33 cellular contexts compared by ENCODE assay signal in genomic region chr3:46756642-46757041, GRCh38. TPM values are rescaled to one million over a fixed set of nuclear protein-coding genes. Genes with fewer than 3 reads are reported as not detected.
"Had no signal": no experiment of that assay in that cellular context is flagged by ENCODE, and none has a peak within 500 bp of the region (broad histone marks: within the 10 kb centered on the region; RNA-seq: fewer than 3 reads in every experiment).

No MANE protein-coding gene starts in this region.

- DNase-seq: effector CD8-positive, alpha-beta T cell; endodermal cell; foreskin keratinocyte; heart right ventricle; hypothalamus; immature natural killer cell; islet precursor cell; kidney glomerular epithelial cell; left colon; left ventricle myocardium superior; lower lobe of right lung; naive thymus-derived CD8-positive, alpha-beta T cell; nephron progenitor cell; occipital lobe; pancreas; retina; stimulated activated CD4-positive, alpha-beta T cell treated with anti-CD3 and anti-CD28 coated beads, Interleukin-12 subunit alpha, Interleukin-12 subunit beta, amount 100 ng/mL, for 4 hours; stimulated activated CD4-positive, alpha-beta T cell treated with anti-CD3 and anti-CD28 coated beads, Interleukin-1b, Interleukin-23, amount 100 ng/mL, for 48 hours; stimulated activated CD4-positive, alpha-beta T cell treated with anti-CD3 and anti-CD28 coated beads, Interleukin-4, amount 100 ng/mL, for 1 hour; stimulated activated CD8-positive, alpha-beta memory T cell treated with anti-CD3 and anti-CD28 coated beads, Interleukin-4, amount 100 ng/mL, for 48 hours; stimulated activated naive CD4-positive, alpha-beta T cell; stimulated activated naive CD8-positive, alpha-beta T cell treated with anti-CD3 and anti-CD28 coated beads, Interleukin-15, amount 100 ng/mL, for 72 hours; thyroid gland had no signal

- H3K36me3 ChIP-seq: gastroesophageal sphincter, heart right ventricle, lower lobe of right lung, pancreas, suprapubic skin, thyroid gland had no signal

- H3K4me1 ChIP-seq: foreskin keratinocyte, gastroesophageal sphincter, lower lobe of right lung, pancreas, suprapubic skin, thyroid gland had no signal

- H3K9me3 ChIP-seq: gastroesophageal sphincter, heart right ventricle, lower lobe of right lung, pancreas, suprapubic skin, thyroid gland had no signal

- ATAC-seq: esophagus mucosa; foreskin keratinocyte; gastroesophageal sphincter; left colon; left ventricle myocardium superior; lower lobe of right lung; naive thymus-derived CD8-positive, alpha-beta T cell; pancreas; sciatic nerve; stimulated activated naive CD8-positive, alpha-beta T cell treated with anti-CD3 and anti-CD28 coated beads, Interleukin-15, amount 100 ng/mL, for 72 hours had no signal

- H3K27ac ChIP-seq: epithelial cell of prostate, foreskin keratinocyte, gastroesophageal sphincter, heart right ventricle, lower lobe of right lung, pancreas, suprapubic skin, thyroid gland had no signal

- H3K4me3 ChIP-seq: gastroesophageal sphincter, heart right ventricle, lower lobe of right lung, pancreas, smooth muscle cell, suprapubic skin, thyroid gland had no signal

- H3K27me3 ChIP-seq: gastroesophageal sphincter, heart right ventricle, pancreas, suprapubic skin, thyroid gland had no signal

- H3K4me2 ChIP-seq: smooth muscle cell had no signal

- FAIRE-seq: colon, pancreas had no signal

RNA-seq across cellular contexts. Expression of gene PRSS50, which starts 39.0 kb away (rescaled TPM):
- total RNA-seq: esophagus mucosa; foreskin keratinocyte; left colon; mesenteric fat pad; naive thymus-derived CD8-positive, alpha-beta T cell; posterior vena cava; pulmonary artery endothelial cell; suprapubic skin had no signal
- polyA plus RNA-seq: foreskin keratinocyte, immature natural killer cell had no signal

RNA-seq across cellular contexts. Expression of gene TMIE, which starts 55.5 kb away (rescaled TPM):
- total RNA-seq: foreskin keratinocyte had no signal
- polyA plus RNA-seq: foreskin keratinocyte, immature natural killer cell had no signal
